ENCODE assay signal across 15 cellular contexts in genomic region chr3:152317184-152317583, GRCh38. TPM values are rescaled to one million over a fixed set of nuclear protein-coding genes. Genes with fewer than 3 reads are reported as not detected.
DNase-seq lines count a peak whose midpoint lies in the region; ATAC-seq and TF ChIP-seq lines count a peak whose summit lies in the region.
"Had no signal": no experiment of that assay in that cellular context is flagged by ENCODE, and none has a peak within 500 bp of the region (broad histone marks: within the 10 kb centered on the region; RNA-seq: fewer than 3 reads in every experiment).

No MANE protein-coding gene starts in this region.

- TF ChIP-seq EP300 in tibial nerve (IDR thresholded peaks at IDR 0.05): no peak

- CTCF ChIA-PET in T-cell (lab: Charles Lee): no interaction called here

- TF ChIP-seq CTCF in heart right ventricle (IDR thresholded peaks at IDR 0.05) (no peak), uterus (IDR thresholded peaks at IDR 0.05) (no peak), tibial nerve (IDR thresholded peaks at IDR 0.05) (no peak)

- peak overlapping the region in 2 of 3 donors; percentile 21 to 49 for H3K4me3 Mint-ChIP-seq in T-cell
- H3K4me3 Mint-ChIP-seq: brain had no signal

- TF ChIP-seq POLR2A in uterus (IDR thresholded peaks at IDR 0.05) (no peak), tibial nerve (IDR thresholded peaks at IDR 0.05) (no peak)

- no peak overlapping the region for H3K9ac ChIP-seq in muscle layer of colon (ENCODE audit: low read length)

- peaks cover 42% of the 10 kb centered on the region for H3K36me3 Mint-ChIP-seq in T-cell

- H3K4me1 ChIP-seq in heart right ventricle: peaks cover 5 to 96% (median 87%) of the 10 kb centered on the region in 9 donors
- H3K4me1 ChIP-seq in muscle layer of colon (ENCODE audit: insufficient read depth, low read length): peaks cover 82% of the 10 kb centered on the region
- peaks cover 5 to 11% of the 10 kb centered on the region in 2 donors for H3K4me1 ChIP-seq in uterus
- H3K4me1 ChIP-seq in tibial nerve: peaks cover 0 to 86% (median 52%) of the 10 kb centered on the region in 4 donors
- H3K4me1 ChIP-seq: prostate gland had no signal

- H3K27me3 ChIP-seq in heart right ventricle (no peaks in the 10 kb centered on the region), muscle layer of colon (ENCODE audit: control insufficient read depth in 1 of 2, insufficient read depth in 2 of 2, low read length in 2 of 2) (no peaks in the 10 kb centered on the region), uterus (no peaks in the 10 kb centered on the region), tibial nerve (no peaks in the 10 kb centered on the region)

- ATAC-seq in heart right ventricle (no peak), left ventricle myocardium superior (no peak), T-cell (replicated peaks in 1 of 4) (no peak), GM18520 (IDR thresholded peaks at IDR 0.05; ENCODE audit: unreplicated experiment) (no peak), HG03045 (IDR thresholded peaks at IDR 0.05; ENCODE audit: unreplicated experiment) (no peak)

- 63 to 79% methylated on average over 4 of the region's 4 CpGs for WGBS in heart right ventricle, 2 donors
- WGBS in tibial nerve, 2 donors: 88 to 93% methylated on average over 4 of the region's 4 CpGs

- intact Hi-C loops in heart right ventricle (cut with DNase I) (loop anchor here in 2 of 10 donors (5.0 kb wide), 2 partner anchors 50 to 70 kb away; partner anchors contain the start of gene MBNL1 (in 2 of the 2)), left ventricle myocardium superior (cut with micrococcal nuclease) (no loop called here), uterus (cut with DNase I; ENCODE audit: low total_unique reads) (no loop called here)

- POLR2A ChIA-PET in T-cell (lab: Charles Lee): interaction anchor here (0.6 to 1.2 kb wide), 4 partner anchors 47 to 101 kb away, joined by 3 to 29 read pairs (median 3); no protein-coding TSS in a partner anchor

- H3K27ac ChIP-seq in heart right ventricle: peak overlapping the region in 7 of 10 donors; percentile 20 to 67 (median 41)
- peak overlapping the region; percentile 16 for H3K27ac ChIP-seq in muscle layer of colon (ENCODE audit: low read depth, low read length)
- H3K27ac ChIP-seq in uterus: peak overlapping the region; percentile 60 to 83
- H3K27ac ChIP-seq in tibial nerve: peak overlapping the region in 2 of 4 donors; percentile 58 to 75
- H3K27ac ChIP-seq: prostate gland had no signal

- no peak for DNase-seq in heart right ventricle
- DNase-seq in left ventricle myocardium superior: no peak
- DNase-seq in T-cell: no peak
- DNase-seq in uterus: no peak
- DNase-seq in tibial nerve (ENCODE audit: low spot score in 2 of 2): no peak
- DNase-seq: C1 segment of cervical spinal cord; effector CD8-positive, alpha-beta T cell; GDM1; NCI-H1105 treated with DMSO at 0.1 percent for 48 hours; NCI-H345 had no signal

- H3K4me1 Mint-ChIP-seq in T-cell: peaks cover 87 to 97% (median 92%) of the 10 kb centered on the region in 3 donors

- peak overlapping the region; percentile 11 to 36 for H3K27ac Mint-ChIP-seq in T-cell
- H3K27ac Mint-ChIP-seq: brain had no signal

- H3K4me3 ChIP-seq in heart right ventricle (no peak overlapping the region), muscle layer of colon (ENCODE audit: low read depth in 1 of 2, low read length in 2 of 2) (no peak overlapping the region), uterus (no peak overlapping the region), tibial nerve (no peak overlapping the region)
- H3K4me3 ChIP-seq: prostate gland had no signal

- no peaks in the 10 kb centered on the region for H3K27me3 Mint-ChIP-seq in T-cell
- H3K27me3 Mint-ChIP-seq: brain had no signal

- no peaks in the 10 kb centered on the region for H3K36me3 ChIP-seq in heart right ventricle
- no peaks in the 10 kb centered on the region for H3K36me3 ChIP-seq in muscle layer of colon (ENCODE audit: insufficient read depth, low read length)
- H3K36me3 ChIP-seq in uterus: no peaks in the 10 kb centered on the region
- no peaks in the 10 kb centered on the region for H3K36me3 ChIP-seq in tibial nerve
- H3K36me3 ChIP-seq: prostate gland had no signal

- no peaks in the 10 kb centered on the region for H3K9me3 Mint-ChIP-seq in T-cell

- H3K9me3 ChIP-seq in heart right ventricle (peaks cover 0 to 5% (median 0%) of the 10 kb centered on the region in 11 donors), muscle layer of colon (ENCODE audit: low read length) (no peaks in the 10 kb centered on the region), uterus (no peaks in the 10 kb centered on the region), tibial nerve (no peaks in the 10 kb centered on the region)
- H3K9me3 ChIP-seq: prostate gland had no signal

RNA-seq across cellular contexts. Expression of gene MBNL1, which starts 48.5 kb away (rescaled TPM):
- total RNA-seq in heart right ventricle (100 to 1,000 TPM; 173 to 236 (median 190) TPM), left ventricle myocardium superior (172 TPM), T-cell (100 to 1,000 TPM; 408 to 705 (median 423) TPM), uterus (100 to 1,000 TPM; 219 to 470 (median 243) TPM), tibial nerve (100 to 1,000 TPM; 353 to 653 (median 495) TPM)
- polyA plus RNA-seq in heart right ventricle: 10 to 100 TPM; 33.1 to 55.9 TPM
